In genomic region chr3:71955549-71956373, GRCh38 we compare ENCODE assay signal across 8 cellular contexts.
A peak's percentile ranks its signal among the peaks of the same experiment; 100 is the strongest.
DNase-seq lines count a peak whose midpoint lies in the region; FAIRE-seq and TF ChIP-seq lines count a peak whose summit lies in the region.

No MANE protein-coding gene starts in this region.

- no peaks in the 10 kb centered on the region for H3K27me3 ChIP-seq in mammary epithelial cell (ENCODE audit: insufficient read depth, low read length)

- no peaks in the 10 kb centered on the region for H4K20me1 ChIP-seq in mammary epithelial cell (ENCODE audit: insufficient read depth, low read length)

- H3K36me3 ChIP-seq in mammary epithelial cell (ENCODE audit: insufficient read depth, low read length): no peaks in the 10 kb centered on the region

- FAIRE-seq in RCC 7860 (lab: Jason Lieb, UNC): no peak

- intact Hi-C loops in mammary epithelial cell (cut with micrococcal nuclease): loop anchor here (1.0 to 10.0 kb wide), 8 partner anchors 77 to 867 kb away; partner anchors contain the start of gene RYBP

- CTCF ChIA-PET in mammary epithelial cell (lab: Charles Lee; ENCODE audit: low non-redundant PET): interaction anchor here (0.6 to 0.8 kb wide), 4 partner anchors 183 to 351 kb away, joined by 3 to 7 read pairs (median 4); no protein-coding TSS in a partner anchor

- no TSS peak for BruUV-seq in mammary epithelial cell (replicated peaks; lab: Mats Ljungman, UMichigan)

- dilution Hi-C loops in mammary epithelial cell (cut with HindIII; ENCODE audit: low sequenced_read_pairs): no loop called here

- DNase-seq in NOMO-1 (lab: John Stamatoyannopoulos, UW; ENCODE audit: unreplicated experiment in 2 of 2) (peak; percentile 39 to 44), NOMO-1 treated with dmso at 0.1 percent for 144 hours (lab: John Stamatoyannopoulos, UW; ENCODE audit: unreplicated experiment) (no peak), KBM-7 (peak; percentile 67), RCC 7860 (ENCODE audit: low spot score) (peak; percentile 24), mammary epithelial cell (peak; percentile 48), islet precursor cell (peak; percentile 79), activated gamma-delta T cell (lab: John Stamatoyannopoulos, UW) (no peak)
- peak; percentile 61 for DNase-seq in stimulated activated CD4-positive, alpha-beta T cell treated with anti-CD3 and anti-CD28 coated beads, Interleukin-1b, Interleukin-23, amount 100 ng/mL, for 48 hours

- H3K4me1 ChIP-seq in mammary epithelial cell (ENCODE audit: insufficient read depth, low read length): no peaks in the 10 kb centered on the region

- no peak overlapping the region for H3K4me2 ChIP-seq in mammary epithelial cell (ENCODE audit: insufficient read depth, low read depth, low read length)

- H2AFZ ChIP-seq in mammary epithelial cell (ENCODE audit: low read depth, low read length): no peak overlapping the region

- no peaks in the 10 kb centered on the region for H3K9me3 ChIP-seq in mammary epithelial cell (replicated peaks; ENCODE audit: insufficient read depth, low read length)

- no peak overlapping the region for H3K9ac ChIP-seq in mammary epithelial cell (ENCODE audit: insufficient read depth, low read length)

- no peaks in the 10 kb centered on the region for H3K79me2 ChIP-seq in mammary epithelial cell (ENCODE audit: insufficient read depth, low read length)

- H3K4me3 ChIP-seq in mammary epithelial cell (replicated peaks in 1 of 3; ENCODE audit: insufficient read depth in 1 of 3, low read depth in 2 of 3, low read length in 3 of 3): no peak overlapping the region

- no peak overlapping the region for H3K27ac ChIP-seq in mammary epithelial cell (ENCODE audit: insufficient read depth, low read depth, low read length)

- in situ Hi-C loops in KBM-7 (cut with MboI; ENCODE audit: low pct_unique_long_range_greater_than_20kb, low sequenced_read_pairs): no loop called here
- in situ Hi-C loops in mammary epithelial cell (cut with MboI; ENCODE audit: low sequenced_read_pairs in 2 of 2): loop anchor here (10.0 to 25.0 kb wide), 2 partner anchors 307 to 309 kb away; no protein-coding TSS in a partner anchor

- 21% methylated on average over 5 of the region's 7 CpGs for WGBS in mammary epithelial cell (ENCODE audit: low coverage, missing lambda C conversion rate)

- peak; percentile 65 to 81 for TF ChIP-seq CTCF in mammary epithelial cell (conservative IDR thresholded peaks at IDR 0.05 in 1 of 2, IDR thresholded peaks at IDR 0.05 in 1 of 2; ENCODE audit: extremely low read depth in 1 of 2, insufficient read depth in 1 of 2, low read depth in 1 of 2, low read length in 2 of 2)

Comparison
In these comparisons a context has a peak if more than half of its experiments do, and no peak if none do; other contexts are left out.
1. DNase-seq: peak in NOMO-1 (2 of 2), KBM-7 (single experiment), RCC 7860 (single experiment), mammary epithelial cell (single experiment), islet precursor cell (single experiment) and stimulated activated CD4-positive, alpha-beta T cell treated with anti-CD3 and anti-CD28 coated beads, Interleukin-1b, Interleukin-23, amount 100 ng/mL, for 48 hours (single experiment); none in NOMO-1 treated with dmso at 0.1 percent for 144 hours (single experiment) and activated gamma-delta T cell (single experiment).